7 cellular contexts compared by ENCODE assay signal in genomic region chr2:214830794-214831346, GRCh38. TPM values are rescaled to one million over a fixed set of nuclear protein-coding genes. Genes with fewer than 3 reads are reported as not detected.
DNase-seq lines count a peak whose midpoint lies in the region; ATAC-seq and TF ChIP-seq lines count a peak whose summit lies in the region.

No MANE protein-coding gene starts in this region.

- intact Hi-C loops in adrenal gland (cut with DNase I): no loop called here
- intact Hi-C loops in sciatic nerve (cut with DNase I): no loop called here

- no peak overlapping the region for H3K4ac ChIP-seq in mesenchymal stem cell (ENCODE audit: low read depth in 1 of 2, low read length in 2 of 2)

- no peaks in the 10 kb centered on the region for H3K9me3 ChIP-seq in HEK293 (ENCODE audit: control insufficient read depth, insufficient read depth, low read depth, low read length)
- H3K9me3 ChIP-seq in adrenal gland (replicated peaks in 1 of 3): no peaks in the 10 kb centered on the region
- no peaks in the 10 kb centered on the region for H3K9me3 ChIP-seq in mesenchymal stem cell (ENCODE audit: control insufficient read depth, low read length)

- CTCF ChIA-PET in HEK293 (lab: Yijun Ruan, JAX): interaction anchor here (0.6 to 1.3 kb wide), 4 partner anchors 8 to 71 kb away, joined by 3 to 5 read pairs (median 3); no protein-coding TSS in a partner anchor

- H3K4me3 ChIP-seq in HEK293 (ENCODE audit: low read depth, low read length): no peak overlapping the region
- no peak overlapping the region for H3K4me3 ChIP-seq in adrenal gland
- H3K4me3 ChIP-seq in mesenchymal stem cell (ENCODE audit: insufficient read depth in 1 of 2, low read depth in 1 of 2, low read length in 2 of 2): no peak overlapping the region

- H2AK5ac ChIP-seq in mesenchymal stem cell (ENCODE audit: low read length, severe bottlenecking): no peak overlapping the region

- 56 to 60% (median 57%) methylated on average over 5 of the region's 5 CpGs for WGBS in adrenal gland, 4 donors
- 67% methylated on average over 1 of the region's 5 CpGs for WGBS in mesenchymal stem cell

- H2BK15ac ChIP-seq in mesenchymal stem cell (ENCODE audit: low read depth, poor library complexity, severe bottlenecking): no peak overlapping the region

- POLR2A ChIA-PET in HEK293 (lab: Yijun Ruan, JAX): no interaction called here

- H3K36me3 ChIP-seq in HEK293 (ENCODE audit: control insufficient read depth in 2 of 2, insufficient read depth in 1 of 2, low read length in 2 of 2): no peaks in the 10 kb centered on the region
- H3K36me3 ChIP-seq in adrenal gland (replicated peaks in 1 of 2): no peaks in the 10 kb centered on the region
- H3K36me3 ChIP-seq in mesenchymal stem cell (ENCODE audit: control insufficient read depth in 1 of 2, insufficient read depth in 2 of 2, low read depth in 1 of 2, low read length in 2 of 2): no peaks in the 10 kb centered on the region

- ATAC-seq in esophagus mucosa (no peak), sciatic nerve (no peak)

- H3K4me2 ChIP-seq in mesenchymal stem cell (ENCODE audit: low read length, poor library complexity, severe bottlenecking): no peak overlapping the region

- H3K4me1 ChIP-seq in HEK293 (ENCODE audit: control insufficient read depth, insufficient read depth, low read length) (no peaks in the 10 kb centered on the region), adrenal gland (replicated peaks in 1 of 2) (no peaks in the 10 kb centered on the region), mesenchymal stem cell (ENCODE audit: control insufficient read depth, insufficient read depth, low read depth, low read length) (no peaks in the 10 kb centered on the region)

- H3K79me1 ChIP-seq in mesenchymal stem cell (replicated peaks; ENCODE audit: low read length, poor library complexity, severe bottlenecking): no peaks in the 10 kb centered on the region

- H3K9ac ChIP-seq in mesenchymal stem cell (ENCODE audit: low read length): no peak overlapping the region

- H2AFZ ChIP-seq in mesenchymal stem cell (ENCODE audit: low read depth, low read length): no peak overlapping the region

- no peak for TF ChIP-seq CTCF in HEK293 (tag by site-specific recombination; IDR thresholded peaks at IDR 0.05)
- peak in 5 of 6 experiments; percentile 22 to 42 (median 24) for TF ChIP-seq CTCF in adrenal gland (IDR thresholded peaks at IDR 0.05)

- H2BK5ac ChIP-seq in mesenchymal stem cell (ENCODE audit: low read depth, low read length, poor library complexity, severe bottlenecking): no peak overlapping the region

- no peak overlapping the region for H4K8ac ChIP-seq in mesenchymal stem cell (ENCODE audit: low read length)

- H3K27ac ChIP-seq in HEK293 (ENCODE audit: extremely low read depth, low read depth, low read length) (no peak overlapping the region), adrenal gland (no peak overlapping the region), mesenchymal stem cell (ENCODE audit: low read length, poor library complexity, severe bottlenecking) (no peak overlapping the region)

- H3K23ac ChIP-seq in mesenchymal stem cell (ENCODE audit: low read length in 2 of 2): no peak overlapping the region

- H3K14ac ChIP-seq in mesenchymal stem cell (ENCODE audit: low read length in 2 of 2): no peak overlapping the region

- H4K91ac ChIP-seq in mesenchymal stem cell (ENCODE audit: low read length): no peak overlapping the region

- H2BK12ac ChIP-seq in mesenchymal stem cell (ENCODE audit: low read length in 2 of 2): no peak overlapping the region

- H3K27me3 ChIP-seq in adrenal gland (no peaks in the 10 kb centered on the region), mesenchymal stem cell (ENCODE audit: control insufficient read depth in 1 of 2, insufficient read depth in 1 of 2, low read length in 2 of 2) (no peaks in the 10 kb centered on the region)

- H3K18ac ChIP-seq in mesenchymal stem cell (ENCODE audit: low read depth in 1 of 2, low read length in 2 of 2): no peak overlapping the region

- DNase-seq in ELR (ENCODE audit: low read depth) (peak; percentile 42), adrenal gland (peak in 1 of 7 donors; percentile 26), mesenchymal stem cell (peak; percentile 18), medulla oblongata (ENCODE audit: extremely low spot score) (no peak), sciatic nerve (ENCODE audit: low spot score) (no peak)

- no peak overlapping the region for H2BK120ac ChIP-seq in mesenchymal stem cell (ENCODE audit: low read depth, low read length)

- no peak for TF ChIP-seq POLR2A in adrenal gland (IDR thresholded peaks at IDR 0.05)

TF ChIP-seq in HEK293, 187 proteins besides CTCF, POLR2A, EP300 and RAD21:
- TF ChIP-seq ZNF169 (tag by site-specific recombination; IDR thresholded peaks at IDR 0.05): no peak
- TF ChIP-seq ZNF521 (tag by site-specific recombination; IDR thresholded peaks at IDR 0.05): no peak
- peak; percentile 17; the same call in 1 of the 2 replicates for TF ChIP-seq ZNF654 (tag by site-specific recombination; IDR thresholded peaks at IDR 0.05; ENCODE audit: low read depth)

RNA-seq across cellular contexts. Expression of gene BARD1, which starts 21.4 kb away (rescaled TPM):
- 1 to 10 TPM; 2.6 to 8.5 (median 4.1) TPM for total RNA-seq in adrenal gland
- 1 to 10 TPM in 1 of 3 donors, under 1 TPM in 2; 0.71 to 1.8 (median 0.72) TPM for polyA plus RNA-seq in adrenal gland
- polyA plus RNA-seq in mesenchymal stem cell (2013, experiment 1 of 2): 4.1 TPM
- polyA plus RNA-seq in mesenchymal stem cell (2013, experiment 2 of 2): 4.5 TPM
- total RNA-seq in esophagus mucosa: 18.5 TPM
- total RNA-seq in sciatic nerve: 20.5 TPM

Comparison
In these comparisons a context has a peak if more than half of its experiments do, and no peak if none do; other contexts are left out.
1. DNase-seq: peak in ELR (single experiment) and mesenchymal stem cell (single experiment); none in medulla oblongata (single experiment) and sciatic nerve (single experiment).